1 cellular context compared by ENCODE assay signal in the genomic region with DNA sequence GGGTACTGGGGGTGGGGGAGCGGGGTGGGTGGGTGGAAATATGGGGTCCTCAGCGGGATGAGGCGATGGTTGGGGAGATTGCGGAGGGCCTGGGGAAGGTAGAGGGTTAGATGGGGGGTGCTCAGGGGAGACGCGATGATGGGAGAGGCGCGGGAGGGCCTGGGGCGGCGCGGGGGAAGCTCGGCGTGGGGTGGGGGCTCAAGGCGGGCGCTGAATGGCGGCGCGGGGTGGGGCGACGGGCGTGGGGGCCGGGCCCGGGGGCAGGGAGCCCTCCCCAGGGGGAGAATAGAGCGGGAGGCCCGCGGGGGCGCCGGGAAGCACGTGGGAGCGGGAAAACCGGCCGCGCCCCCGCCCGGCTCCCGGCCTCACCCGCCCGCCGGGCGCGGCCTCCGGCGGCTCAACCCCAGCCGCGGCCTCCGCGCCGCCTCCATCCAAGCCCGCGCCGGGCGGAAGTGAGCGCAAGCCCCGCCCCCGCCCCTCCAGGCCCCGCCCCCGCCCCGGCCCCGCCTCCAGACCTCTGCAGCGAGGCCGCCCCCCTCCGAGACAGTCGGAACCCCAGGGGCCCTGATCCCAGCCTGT.
TF ChIP-seq lines count a peak whose summit lies in the region.

A gene with protein sequence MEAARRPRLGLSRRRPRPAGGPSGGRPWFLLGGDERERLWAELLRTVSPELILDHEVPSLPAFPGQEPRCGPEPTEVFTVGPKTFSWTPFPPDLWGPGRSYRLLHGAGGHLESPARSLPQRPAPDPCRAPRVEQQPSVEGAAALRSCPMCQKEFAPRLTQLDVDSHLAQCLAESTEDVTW (minus strand): TSS at position 454 of the 579 bp plus-strand sequence. CDS start 23 bp downstream, at position 431.

TF ChIP-seq in K562, 482 proteins besides CTCF, POLR2A, EP300 and RAD21 (continued from another document):
- TF ChIP-seq, protein P1, sequence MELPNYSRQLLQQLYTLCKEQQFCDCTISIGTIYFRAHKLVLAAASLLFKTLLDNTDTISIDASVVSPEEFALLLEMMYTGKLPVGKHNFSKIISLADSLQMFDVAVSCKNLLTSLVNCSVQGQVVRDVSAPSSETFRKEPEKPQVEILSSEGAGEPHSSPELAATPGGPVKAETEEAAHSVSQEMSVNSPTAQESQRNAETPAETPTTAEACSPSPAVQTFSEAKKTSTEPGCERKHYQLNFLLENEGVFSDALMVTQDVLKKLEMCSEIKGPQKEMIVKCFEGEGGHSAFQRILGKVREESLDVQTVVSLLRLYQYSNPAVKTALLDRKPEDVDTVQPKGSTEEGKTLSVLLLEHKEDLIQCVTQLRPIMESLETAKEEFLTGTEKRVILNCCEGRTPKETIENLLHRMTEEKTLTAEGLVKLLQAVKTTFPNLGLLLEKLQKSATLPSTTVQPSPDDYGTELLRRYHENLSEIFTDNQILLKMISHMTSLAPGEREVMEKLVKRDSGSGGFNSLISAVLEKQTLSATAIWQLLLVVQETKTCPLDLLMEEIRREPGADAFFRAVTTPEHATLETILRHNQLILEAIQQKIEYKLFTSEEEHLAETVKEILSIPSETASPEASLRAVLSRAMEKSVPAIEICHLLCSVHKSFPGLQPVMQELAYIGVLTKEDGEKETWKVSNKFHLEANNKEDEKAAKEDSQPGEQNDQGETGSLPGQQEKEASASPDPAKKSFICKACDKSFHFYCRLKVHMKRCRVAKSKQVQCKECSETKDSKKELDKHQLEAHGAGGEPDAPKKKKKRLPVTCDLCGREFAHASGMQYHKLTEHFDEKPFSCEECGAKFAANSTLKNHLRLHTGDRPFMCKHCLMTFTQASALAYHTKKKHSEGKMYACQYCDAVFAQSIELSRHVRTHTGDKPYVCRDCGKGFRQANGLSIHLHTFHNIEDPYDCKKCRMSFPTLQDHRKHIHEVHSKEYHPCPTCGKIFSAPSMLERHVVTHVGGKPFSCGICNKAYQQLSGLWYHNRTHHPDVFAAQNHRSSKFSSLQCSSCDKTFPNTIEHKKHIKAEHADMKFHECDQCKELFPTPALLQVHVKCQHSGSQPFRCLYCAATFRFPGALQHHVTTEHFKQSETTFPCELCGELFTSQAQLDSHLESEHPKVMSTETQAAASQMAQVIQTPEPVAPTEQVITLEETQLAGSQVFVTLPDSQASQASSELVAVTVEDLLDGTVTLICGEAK (IDR thresholded peaks at IDR 0.05): no peak
- TF ChIP-seq, protein P1 (CRISPR knock-in tag; IDR thresholded peaks at IDR 0.05): no peak
- TF ChIP-seq, protein P2, sequence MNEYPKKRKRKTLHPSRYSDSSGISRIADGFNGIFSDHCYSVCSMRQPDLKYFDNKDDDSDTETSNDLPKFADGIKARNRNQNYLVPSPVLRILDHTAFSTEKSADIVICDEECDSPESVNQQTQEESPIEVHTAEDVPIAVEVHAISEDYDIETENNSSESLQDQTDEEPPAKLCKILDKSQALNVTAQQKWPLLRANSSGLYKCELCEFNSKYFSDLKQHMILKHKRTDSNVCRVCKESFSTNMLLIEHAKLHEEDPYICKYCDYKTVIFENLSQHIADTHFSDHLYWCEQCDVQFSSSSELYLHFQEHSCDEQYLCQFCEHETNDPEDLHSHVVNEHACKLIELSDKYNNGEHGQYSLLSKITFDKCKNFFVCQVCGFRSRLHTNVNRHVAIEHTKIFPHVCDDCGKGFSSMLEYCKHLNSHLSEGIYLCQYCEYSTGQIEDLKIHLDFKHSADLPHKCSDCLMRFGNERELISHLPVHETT (CRISPR knock-in tag; conservative IDR thresholded peaks at IDR 0.05 in 1 of 2, IDR thresholded peaks at IDR 0.05 in 1 of 2): peak in 1 of 2 experiments; percentile 98; a peak in 2 of 4 replicates
- peak; percentile 48 for TF ChIP-seq TAF1 (IDR thresholded peaks at IDR 0.05; ENCODE audit: control insufficient read depth, extremely low read depth, insufficient read depth, low read length, severe bottlenecking)
- no peak for TF ChIP-seq RBM39 (optimal IDR thresholded peaks at IDR 0.05; ENCODE audit: low read depth, low read length)
- TF ChIP-seq ELF1 (tag; IDR thresholded peaks at IDR 0.05): peak; percentile 76
- TF ChIP-seq RB1 (IDR thresholded peaks at IDR 0.05; ENCODE audit: low read depth): peak; percentile 43; the same call in 1 of the 2 replicates
- TF ChIP-seq NUFIP1 (IDR thresholded peaks at IDR 0.05; ENCODE audit: partially characterized antibody): no peak
- peak; percentile 60 for TF ChIP-seq POLR2G (IDR thresholded peaks at IDR 0.05; ENCODE audit: low read depth, low read length)
- no peak for TF ChIP-seq POLR3A (IDR thresholded peaks at IDR 0.05; ENCODE audit: borderline replicate concordance, extremely low read depth, insufficient read depth, insufficient read length)
- TF ChIP-seq, protein P3, sequence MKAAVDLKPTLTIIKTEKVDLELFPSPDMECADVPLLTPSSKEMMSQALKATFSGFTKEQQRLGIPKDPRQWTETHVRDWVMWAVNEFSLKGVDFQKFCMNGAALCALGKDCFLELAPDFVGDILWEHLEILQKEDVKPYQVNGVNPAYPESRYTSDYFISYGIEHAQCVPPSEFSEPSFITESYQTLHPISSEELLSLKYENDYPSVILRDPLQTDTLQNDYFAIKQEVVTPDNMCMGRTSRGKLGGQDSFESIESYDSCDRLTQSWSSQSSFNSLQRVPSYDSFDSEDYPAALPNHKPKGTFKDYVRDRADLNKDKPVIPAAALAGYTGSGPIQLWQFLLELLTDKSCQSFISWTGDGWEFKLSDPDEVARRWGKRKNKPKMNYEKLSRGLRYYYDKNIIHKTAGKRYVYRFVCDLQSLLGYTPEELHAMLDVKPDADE (conservative IDR thresholded peaks at IDR 0.05; ENCODE audit: control insufficient read depth, low read depth, low read length): peak; percentile 27; the same call in 1 of the 2 replicates
- TF ChIP-seq, protein P4, sequence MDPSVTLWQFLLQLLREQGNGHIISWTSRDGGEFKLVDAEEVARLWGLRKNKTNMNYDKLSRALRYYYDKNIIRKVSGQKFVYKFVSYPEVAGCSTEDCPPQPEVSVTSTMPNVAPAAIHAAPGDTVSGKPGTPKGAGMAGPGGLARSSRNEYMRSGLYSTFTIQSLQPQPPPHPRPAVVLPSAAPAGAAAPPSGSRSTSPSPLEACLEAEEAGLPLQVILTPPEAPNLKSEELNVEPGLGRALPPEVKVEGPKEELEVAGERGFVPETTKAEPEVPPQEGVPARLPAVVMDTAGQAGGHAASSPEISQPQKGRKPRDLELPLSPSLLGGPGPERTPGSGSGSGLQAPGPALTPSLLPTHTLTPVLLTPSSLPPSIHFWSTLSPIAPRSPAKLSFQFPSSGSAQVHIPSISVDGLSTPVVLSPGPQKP (CRISPR knock-in tag; IDR thresholded peaks at IDR 0.05): no peak
- TF ChIP-seq CCNT2 (IDR thresholded peaks at IDR 0.05; ENCODE audit: borderline replicate concordance, extremely low read depth, insufficient read length, low read depth, low read length): no peak
- TF ChIP-seq MXI1 (IDR thresholded peaks at IDR 0.05; ENCODE audit: low read depth, low read length): 0 out of 2 replicates have a peak, but pooled peaks have one; percentile 43
- peak; percentile 43; the same call in 1 of the 2 replicates for TF ChIP-seq PHF8 (IDR thresholded peaks at IDR 0.05; ENCODE audit: borderline replicate concordance, low read length)
- TF ChIP-seq, protein P5, sequence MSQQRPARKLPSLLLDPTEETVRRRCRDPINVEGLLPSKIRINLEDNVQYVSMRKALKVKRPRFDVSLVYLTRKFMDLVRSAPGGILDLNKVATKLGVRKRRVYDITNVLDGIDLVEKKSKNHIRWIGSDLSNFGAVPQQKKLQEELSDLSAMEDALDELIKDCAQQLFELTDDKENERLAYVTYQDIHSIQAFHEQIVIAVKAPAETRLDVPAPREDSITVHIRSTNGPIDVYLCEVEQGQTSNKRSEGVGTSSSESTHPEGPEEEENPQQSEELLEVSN (IDR thresholded peaks at IDR 0.05; ENCODE audit: borderline replicate concordance in 1 of 2, extremely low read depth in 1 of 2, insufficient read depth in 1 of 2, insufficient read length in 1 of 2, low read depth in 1 of 2, low read length in 1 of 2, poor library complexity in 1 of 2, severe bottlenecking in 1 of 2): peak; percentile 13 to 94
- TF ChIP-seq SMAD1 (IDR thresholded peaks at IDR 0.05; ENCODE audit: low read depth, low read length, partially characterized antibody): peak; percentile 45
- TF ChIP-seq, protein P6, sequence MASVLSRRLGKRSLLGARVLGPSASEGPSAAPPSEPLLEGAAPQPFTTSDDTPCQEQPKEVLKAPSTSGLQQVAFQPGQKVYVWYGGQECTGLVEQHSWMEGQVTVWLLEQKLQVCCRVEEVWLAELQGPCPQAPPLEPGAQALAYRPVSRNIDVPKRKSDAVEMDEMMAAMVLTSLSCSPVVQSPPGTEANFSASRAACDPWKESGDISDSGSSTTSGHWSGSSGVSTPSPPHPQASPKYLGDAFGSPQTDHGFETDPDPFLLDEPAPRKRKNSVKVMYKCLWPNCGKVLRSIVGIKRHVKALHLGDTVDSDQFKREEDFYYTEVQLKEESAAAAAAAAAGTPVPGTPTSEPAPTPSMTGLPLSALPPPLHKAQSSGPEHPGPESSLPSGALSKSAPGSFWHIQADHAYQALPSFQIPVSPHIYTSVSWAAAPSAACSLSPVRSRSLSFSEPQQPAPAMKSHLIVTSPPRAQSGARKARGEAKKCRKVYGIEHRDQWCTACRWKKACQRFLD (CRISPR knock-in tag; IDR thresholded peaks at IDR 0.05): peak; percentile 59; the same call in 1 of the 2 replicates
- no peak for TF ChIP-seq TEAD1 (CRISPR knock-in tag; IDR thresholded peaks at IDR 0.05)
- TF ChIP-seq SIN3A (IDR thresholded peaks at IDR 0.05; ENCODE audit: borderline replicate concordance in 2 of 2, control insufficient read depth in 1 of 2, low read depth in 2 of 2, low read length in 2 of 2): peak in 1 of 2 experiments; percentile 81; a peak in 1 of 4 replicates
- TF ChIP-seq ZNF584 (CRISPR knock-in tag; IDR thresholded peaks at IDR 0.05; ENCODE audit: low read depth): no peak
- TF ChIP-seq YY1 (IDR thresholded peaks at IDR 0.05; ENCODE audit: borderline replicate concordance in 1 of 3, control insufficient read depth in 1 of 3, extremely low read depth in 1 of 3, insufficient read depth in 3 of 3, insufficient read length in 1 of 3, insufficient replicate concordance in 2 of 3, low read depth in 1 of 3, low read length in 2 of 3): peak in 2 of 3 experiments; percentile 59 to 77
- TF ChIP-seq, protein P7, sequence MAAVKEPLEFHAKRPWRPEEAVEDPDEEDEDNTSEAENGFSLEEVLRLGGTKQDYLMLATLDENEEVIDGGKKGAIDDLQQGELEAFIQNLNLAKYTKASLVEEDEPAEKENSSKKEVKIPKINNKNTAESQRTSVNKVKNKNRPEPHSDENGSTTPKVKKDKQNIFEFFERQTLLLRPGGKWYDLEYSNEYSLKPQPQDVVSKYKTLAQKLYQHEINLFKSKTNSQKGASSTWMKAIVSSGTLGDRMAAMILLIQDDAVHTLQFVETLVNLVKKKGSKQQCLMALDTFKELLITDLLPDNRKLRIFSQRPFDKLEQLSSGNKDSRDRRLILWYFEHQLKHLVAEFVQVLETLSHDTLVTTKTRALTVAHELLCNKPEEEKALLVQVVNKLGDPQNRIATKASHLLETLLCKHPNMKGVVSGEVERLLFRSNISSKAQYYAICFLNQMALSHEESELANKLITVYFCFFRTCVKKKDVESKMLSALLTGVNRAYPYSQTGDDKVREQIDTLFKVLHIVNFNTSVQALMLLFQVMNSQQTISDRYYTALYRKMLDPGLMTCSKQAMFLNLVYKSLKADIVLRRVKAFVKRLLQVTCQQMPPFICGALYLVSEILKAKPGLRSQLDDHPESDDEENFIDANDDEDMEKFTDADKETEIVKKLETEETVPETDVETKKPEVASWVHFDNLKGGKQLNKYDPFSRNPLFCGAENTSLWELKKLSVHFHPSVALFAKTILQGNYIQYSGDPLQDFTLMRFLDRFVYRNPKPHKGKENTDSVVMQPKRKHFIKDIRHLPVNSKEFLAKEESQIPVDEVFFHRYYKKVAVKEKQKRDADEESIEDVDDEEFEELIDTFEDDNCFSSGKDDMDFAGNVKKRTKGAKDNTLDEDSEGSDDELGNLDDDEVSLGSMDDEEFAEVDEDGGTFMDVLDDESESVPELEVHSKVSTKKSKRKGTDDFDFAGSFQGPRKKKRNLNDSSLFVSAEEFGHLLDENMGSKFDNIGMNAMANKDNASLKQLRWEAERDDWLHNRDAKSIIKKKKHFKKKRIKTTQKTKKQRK (IDR thresholded peaks at IDR 0.05; ENCODE audit: borderline replicate concordance, low read depth, low read length): no peak
- no peak for TF ChIP-seq KLF16 (IDR thresholded peaks at IDR 0.05)
- peak; percentile 40 for TF ChIP-seq RBBP5 (IDR thresholded peaks at IDR 0.05; ENCODE audit: borderline replicate concordance, insufficient read depth, low read length, poor library complexity, severe bottlenecking)
TF ChIP-seq in K562: peak in this region for 17.
